ENCODE assay signal across 13 cellular contexts in genomic region chr9:91038483-91039124, GRCh38.
DNase-seq lines count a peak whose midpoint lies in the region; ATAC-seq and TF ChIP-seq lines count a peak whose summit lies in the region.
"Had no signal": no experiment of that assay in that cellular context is flagged by ENCODE, and none has a peak within 500 bp of the region (broad histone marks: within the 10 kb centered on the region; RNA-seq: fewer than 3 reads in every experiment).

No MANE protein-coding gene starts in this region.

- in situ Hi-C loops in transverse colon (cut with MboI; ENCODE audit: low pct_ligation_motif_present in 1 of 4, low pct_unique_long_range_greater_than_20kb in 1 of 4, low sequenced_read_pairs in 3 of 4), result loop anchor here in 2 of 4 donors (25.0 kb wide), 1 partner anchor 399 kb away; no protein-coding TSS in a partner anchor

- H3K27me3 ChIP-seq in liver (ENCODE audit: control insufficient read depth in 4 of 4, insufficient read depth in 4 of 4, low read length in 3 of 4) (no peaks in the 10 kb centered on the region), transverse colon (no peaks in the 10 kb centered on the region), spleen (replicated peaks in 1 of 7) (peaks cover 0 to 24% (median 0%) of the 10 kb centered on the region in 7 donors)
- H3K27me3 ChIP-seq: left lung had no signal

- DNase-seq in activated CD4-positive, alpha-beta T cell treated with anti-CD3 and anti-CD28 coated beads, Interleukin-2, amount 10 ng/mL, durations not matched to agents 7 days and 5 days, result no peak
- no peak for DNase-seq in activated CD4-positive, alpha-beta T cell treated with anti-CD3 and anti-CD28 coated beads, Interleukin-2, amount 50 U/mL, for 48 hours
- DNase-seq in activated T-helper 2 cell treated with anti-CD3 and anti-CD28 coated beads, Interferon-gamma antibody, Interleukin-2, Interleukin-4, amounts not matched to agents 10 μg/mL and 5 μg/mL and 100 μg/mL, durations not matched to agents 14 hours and 24 hours and 36 hours (ENCODE audit: low spot score), result no peak
- DNase-seq in transverse colon (no peak), spleen (no peak), H4 (ENCODE audit: low spot score) (no peak)
- DNase-seq: activated B cell treated with CpG ODN at 0.5 μM for 24 hours, DMS 273 treated with DMSO at 0.1 percent for 48 hours, erythroblast had no signal

- H3K4me1 ChIP-seq in liver (ENCODE audit: control insufficient read depth in 4 of 4, insufficient read depth in 4 of 4, low read length in 3 of 4) (peaks cover 7 to 17% (median 11%) of the 10 kb centered on the region in 4 donors), transverse colon (peaks cover 15 to 21% (median 20%) of the 10 kb centered on the region in 4 donors), spleen (peaks cover 12 to 28% (median 20%) of the 10 kb centered on the region in 6 donors)

- H3K9me3 ChIP-seq in liver (ENCODE audit: control insufficient read depth in 4 of 4, low read length in 3 of 4), result no peaks in the 10 kb centered on the region
- no peaks in the 10 kb centered on the region for H3K9me3 ChIP-seq in transverse colon
- no peaks in the 10 kb centered on the region for H3K9me3 ChIP-seq in spleen
- H3K9me3 ChIP-seq: left lung had no signal

- peak overlapping the region; percentile 77 to 83 for H3K27ac ChIP-seq in liver (ENCODE audit: low read depth in 1 of 2, low read length in 2 of 2)
- peak overlapping the region in 3 of 4 donors; percentile 57 to 73 (median 65) for H3K27ac ChIP-seq in transverse colon
- peak overlapping the region in 2 of 8 donors; percentile 55 to 59 for H3K27ac ChIP-seq in spleen

- peak overlapping the region; percentile 1 for H3K27ac Mint-ChIP-seq in activated CD4-positive, alpha-beta T cell treated with anti-CD3 and anti-CD28 coated beads, Interleukin-2, amount 10 ng/mL, durations not matched to agents 7 days and 5 days
- H3K27ac Mint-ChIP-seq in activated T-helper 2 cell treated with anti-CD3 and anti-CD28 coated beads, Interferon-gamma antibody, Interleukin-2, Interleukin-4, amounts not matched to agents 10 μg/mL and 5 μg/mL and 100 μg/mL, durations not matched to agents 14 hours and 24 hours and 36 hours, result peak overlapping the region; percentile 88
- H3K27ac Mint-ChIP-seq: activated B cell treated with CpG ODN at 0.5 μM for 24 hours had no signal

- ATAC-seq in HG02571 (IDR thresholded peaks at IDR 0.05; ENCODE audit: unreplicated experiment), result no peak

- POLR2A ChIA-PET in activated CD4-positive, alpha-beta T cell treated with anti-CD3 and anti-CD28 coated beads, Interleukin-2, amount 10 ng/mL, durations not matched to agents 7 days and 5 days (lab: Charles Lee), result no interaction called here

- WGBS in liver, result 96% methylated on average over 10 of the region's 10 CpGs
- WGBS in transverse colon (ENCODE audit: low coverage in 1 of 2), 2 donors, result 91 to 95% methylated on average over 8 to 10 of the region's 10 CpGs
- 85 to 95% (median 92%) methylated on average over 10 of the region's 10 CpGs for WGBS in spleen, 5 donors

- H3K4me3 ChIP-seq in liver (ENCODE audit: low read depth in 1 of 3, low read length in 3 of 3) (no peak overlapping the region), transverse colon (no peak overlapping the region), spleen (no peak overlapping the region)
- H3K4me3 ChIP-seq: left lung had no signal

- TF ChIP-seq POLR2A in transverse colon (IDR thresholded peaks at IDR 0.05) (no peak), spleen (IDR thresholded peaks at IDR 0.05) (no peak)

- H3K9me3 Mint-ChIP-seq in activated CD4-positive, alpha-beta T cell treated with anti-CD3 and anti-CD28 coated beads, Interleukin-2, amount 10 ng/mL, durations not matched to agents 7 days and 5 days, result no peaks in the 10 kb centered on the region
- H3K9me3 Mint-ChIP-seq in activated T-helper 2 cell treated with anti-CD3 and anti-CD28 coated beads, Interferon-gamma antibody, Interleukin-2, Interleukin-4, amounts not matched to agents 10 μg/mL and 5 μg/mL and 100 μg/mL, durations not matched to agents 14 hours and 24 hours and 36 hours, result peaks cover 3% of the 10 kb centered on the region
- H3K9me3 Mint-ChIP-seq: activated B cell treated with CpG ODN at 0.5 μM for 24 hours; central memory CD8-positive, alpha-beta T cell had no signal

- H3K4me1 Mint-ChIP-seq in activated CD4-positive, alpha-beta T cell treated with anti-CD3 and anti-CD28 coated beads, Interleukin-2, amount 10 ng/mL, durations not matched to agents 7 days and 5 days, result peaks cover 63% of the 10 kb centered on the region
- H3K4me1 Mint-ChIP-seq in activated T-helper 2 cell treated with anti-CD3 and anti-CD28 coated beads, Interferon-gamma antibody, Interleukin-2, Interleukin-4, amounts not matched to agents 10 μg/mL and 5 μg/mL and 100 μg/mL, durations not matched to agents 14 hours and 24 hours and 36 hours (ENCODE audit: low read depth), result peaks cover 65% of the 10 kb centered on the region

- no peaks in the 10 kb centered on the region for H3K36me3 Mint-ChIP-seq in activated CD4-positive, alpha-beta T cell treated with anti-CD3 and anti-CD28 coated beads, Interleukin-2, amount 10 ng/mL, durations not matched to agents 7 days and 5 days (ENCODE audit: low read depth)
- peaks cover 8% of the 10 kb centered on the region for H3K36me3 Mint-ChIP-seq in activated T-helper 2 cell treated with anti-CD3 and anti-CD28 coated beads, Interferon-gamma antibody, Interleukin-2, Interleukin-4, amounts not matched to agents 10 μg/mL and 5 μg/mL and 100 μg/mL, durations not matched to agents 14 hours and 24 hours and 36 hours (ENCODE audit: low read depth)

- H3K4me3 Mint-ChIP-seq in activated CD4-positive, alpha-beta T cell treated with anti-CD3 and anti-CD28 coated beads, Interleukin-2, amount 10 ng/mL, durations not matched to agents 7 days and 5 days, result no peak overlapping the region
- H3K4me3 Mint-ChIP-seq in activated T-helper 2 cell treated with anti-CD3 and anti-CD28 coated beads, Interferon-gamma antibody, Interleukin-2, Interleukin-4, amounts not matched to agents 10 μg/mL and 5 μg/mL and 100 μg/mL, durations not matched to agents 14 hours and 24 hours and 36 hours (ENCODE audit: low read depth), result no peak overlapping the region
- H3K4me3 Mint-ChIP-seq: activated B cell treated with CpG ODN at 0.5 μM for 24 hours; central memory CD8-positive, alpha-beta T cell had no signal

- CTCF ChIA-PET in activated CD4-positive, alpha-beta T cell treated with anti-CD3 and anti-CD28 coated beads, Interleukin-2, amount 10 ng/mL, durations not matched to agents 7 days and 5 days (lab: Charles Lee), result interaction anchor here (1.4 kb wide), 1 partner anchor 11 kb away, joined by 4 read pairs; no protein-coding TSS in a partner anchor

- no peaks in the 10 kb centered on the region for H3K36me3 ChIP-seq in liver (ENCODE audit: control insufficient read depth in 4 of 4, insufficient read depth in 3 of 4, low read depth in 1 of 4, low read length in 3 of 4)
- no peaks in the 10 kb centered on the region for H3K36me3 ChIP-seq in transverse colon
- H3K36me3 ChIP-seq in spleen, result no peaks in the 10 kb centered on the region
- H3K36me3 ChIP-seq: left lung had no signal

- TF ChIP-seq CTCF in liver (IDR thresholded peaks at IDR 0.05; ENCODE audit: low read depth, low read length, missing input control) (no peak), transverse colon (IDR thresholded peaks at IDR 0.05) (no peak), spleen (IDR thresholded peaks at IDR 0.05 in 8 of 11, conservative IDR thresholded peaks at IDR 0.05 in 3 of 11) (peak in 1 of 11 experiments; percentile 5)

- intact Hi-C loops in activated T-helper 2 cell treated with anti-CD3 and anti-CD28 coated beads, Interferon-gamma antibody, Interleukin-2, Interleukin-4, amounts not matched to agents 10 μg/mL and 5 μg/mL and 100 μg/mL, durations not matched to agents 14 hours and 24 hours and 36 hours (cut with micrococcal nuclease), result loop anchor here (10.0 kb wide), 2 partner anchors 646 to 676 kb away; no protein-coding TSS in a partner anchor
- intact Hi-C loops in transverse colon (cut with DNase I; ENCODE audit: low total_unique reads) (loop anchor here (5.0 to 10.0 kb wide), 2 partner anchors 124 to 389 kb away; no protein-coding TSS in a partner anchor), spleen (cut with DNase I; ENCODE audit: low total_unique reads) (no loop called here)

- TF ChIP-seq RAD21 in liver (IDR thresholded peaks at IDR 0.05), result no peak

- H3K27me3 Mint-ChIP-seq in activated CD4-positive, alpha-beta T cell treated with anti-CD3 and anti-CD28 coated beads, Interleukin-2, amount 10 ng/mL, durations not matched to agents 7 days and 5 days, result no peaks in the 10 kb centered on the region
- H3K27me3 Mint-ChIP-seq in activated T-helper 2 cell treated with anti-CD3 and anti-CD28 coated beads, Interferon-gamma antibody, Interleukin-2, Interleukin-4, amounts not matched to agents 10 μg/mL and 5 μg/mL and 100 μg/mL, durations not matched to agents 14 hours and 24 hours and 36 hours (ENCODE audit: low read depth), result no peaks in the 10 kb centered on the region

- TF ChIP-seq EP300 in transverse colon (IDR thresholded peaks at IDR 0.05; ENCODE audit: low read depth), result no peak

- no peak overlapping the region for H3K9ac ChIP-seq in liver (ENCODE audit: low read depth in 1 of 2, low read length in 2 of 2)

TF ChIP-seq in liver, 16 proteins besides CTCF, POLR2A, EP300 and RAD21 (continues in another document):
- no peak for TF ChIP-seq GABPA (IDR thresholded peaks at IDR 0.05 in 1 of 2, conservative IDR thresholded peaks at IDR 0.05 in 1 of 2)
- no peak for TF ChIP-seq EGR1 (IDR thresholded peaks at IDR 0.05; ENCODE audit: low read depth in 2 of 2)
- no peak for TF ChIP-seq YY1 (IDR thresholded peaks at IDR 0.05)
- no peak for TF ChIP-seq MAX (IDR thresholded peaks at IDR 0.05)
- no peak for TF ChIP-seq ATF3 (IDR thresholded peaks at IDR 0.05)
